ENCODE assay signal across 8 cellular contexts in genomic region chr6:138592698-138593097, GRCh38.
DNase-seq lines count a peak whose midpoint lies in the region; ATAC-seq, FAIRE-seq and TF ChIP-seq lines count a peak whose summit lies in the region.

No MANE protein-coding gene starts in this region.

- H3K36me3 ChIP-seq in PC-9 (ENCODE audit: low read depth) = no peaks in the 10 kb centered on the region

- no peak for DNase-seq in PC-9
- DNase-seq in fibroblast of pulmonary artery (ENCODE audit: low read depth) = no peak
- no peak for DNase-seq in type B pancreatic cell (ENCODE audit: extremely low spot score, unreplicated experiment)
- DNase-seq in DMS79 treated with DMSO at 0.1 percent for 48 hours (lab: John Stamatoyannopoulos, UW) = no peak
- DNase-seq in HK-2 (ENCODE audit: unreplicated experiment) = no peak
- no peak for DNase-seq in GM19239 (ENCODE audit: insufficient read length, low spot score)

- POLR2A ChIA-PET in PC-9 (lab: Charles Lee; ENCODE audit: unreplicated experiment) = no interaction called here

- H3K27me3 ChIP-seq in PC-9 (ENCODE audit: insufficient read depth, low read depth) = no peaks in the 10 kb centered on the region

- TSS peak; percentile 73 for BruUV-seq in PC-9 (replicated peaks; lab: Mats Ljungman, UMichigan)

- no peaks in the 10 kb centered on the region for H3K27me3 Mint-ChIP-seq in type B pancreatic cell

- H3K4me1 ChIP-seq in PC-9 (replicated peaks; ENCODE audit: insufficient read depth) = peaks cover 34% of the 10 kb centered on the region

- H3K4me3 ChIP-seq in PC-9 (peak overlapping the region; percentile 51), fibroblast of pulmonary artery (replicated peaks; ENCODE audit: low read depth, low read length) (peak overlapping the region; percentile 16)

- peak overlapping the region; percentile 74 for H2AFZ ChIP-seq in PC-9

- TF ChIP-seq CTCF in PC-9 (conservative IDR thresholded peaks at IDR 0.05) = 0 out of 2 replicates have a peak, but pooled peaks have one; percentile 24
- TF ChIP-seq CTCF in fibroblast of pulmonary artery (IDR thresholded peaks at IDR 0.05; ENCODE audit: low read length, missing control alignments) = no peak
- TF ChIP-seq CTCF in type B pancreatic cell (conservative IDR thresholded peaks at IDR 0.05) = no peak

- H3K4me3 Mint-ChIP-seq in type B pancreatic cell = peak overlapping the region; percentile 60

- H3K9me3 Mint-ChIP-seq in type B pancreatic cell = no peaks in the 10 kb centered on the region

- no peaks in the 10 kb centered on the region for H3K36me3 Mint-ChIP-seq in type B pancreatic cell

- intact Hi-C loops in PC-9 (cut with micrococcal nuclease; ENCODE audit: unreplicated experiment) = loop anchor here (1.0 kb wide), 1 partner anchor 99 kb away; no protein-coding TSS in a partner anchor

- no peaks in the 10 kb centered on the region for H4K20me1 ChIP-seq in PC-9 (ENCODE audit: insufficient read depth)

- peak overlapping the region; percentile 91 for H3K27ac Mint-ChIP-seq in type B pancreatic cell

- no peaks in the 10 kb centered on the region for H3K9me3 ChIP-seq in PC-9 (ENCODE audit: insufficient read depth, low read depth)

- ATAC-seq in GM18867 (IDR thresholded peaks at IDR 0.05; ENCODE audit: unreplicated experiment) = peak; percentile 73
- ATAC-seq in HG02763 (IDR thresholded peaks at IDR 0.05; ENCODE audit: unreplicated experiment) = peak; percentile 37

- H3K9me2 ChIP-seq in PC-9 (ENCODE audit: insufficient read depth) = no peaks in the 10 kb centered on the region

- peaks cover 54% of the 10 kb centered on the region for H3K79me2 ChIP-seq in PC-9 (ENCODE audit: low read depth)

- peaks cover 28% of the 10 kb centered on the region for H3F3A ChIP-seq in PC-9 (ENCODE audit: insufficient read depth, low read depth)

- peak overlapping the region; percentile 85 for H3K4me2 ChIP-seq in PC-9

- H3K27ac ChIP-seq in PC-9 = peak overlapping the region; percentile 86

- CTCF ChIA-PET in PC-9 (lab: Charles Lee) = no interaction called here

- H3K4me1 Mint-ChIP-seq in type B pancreatic cell (ENCODE audit: unreplicated experiment) = peaks cover 38% of the 10 kb centered on the region

- FAIRE-seq in GM19239 (lab: Jason Lieb, UNC) = no peak
